Comparison of ENCODE assay signal across 8 cellular contexts in the genomic region with DNA sequence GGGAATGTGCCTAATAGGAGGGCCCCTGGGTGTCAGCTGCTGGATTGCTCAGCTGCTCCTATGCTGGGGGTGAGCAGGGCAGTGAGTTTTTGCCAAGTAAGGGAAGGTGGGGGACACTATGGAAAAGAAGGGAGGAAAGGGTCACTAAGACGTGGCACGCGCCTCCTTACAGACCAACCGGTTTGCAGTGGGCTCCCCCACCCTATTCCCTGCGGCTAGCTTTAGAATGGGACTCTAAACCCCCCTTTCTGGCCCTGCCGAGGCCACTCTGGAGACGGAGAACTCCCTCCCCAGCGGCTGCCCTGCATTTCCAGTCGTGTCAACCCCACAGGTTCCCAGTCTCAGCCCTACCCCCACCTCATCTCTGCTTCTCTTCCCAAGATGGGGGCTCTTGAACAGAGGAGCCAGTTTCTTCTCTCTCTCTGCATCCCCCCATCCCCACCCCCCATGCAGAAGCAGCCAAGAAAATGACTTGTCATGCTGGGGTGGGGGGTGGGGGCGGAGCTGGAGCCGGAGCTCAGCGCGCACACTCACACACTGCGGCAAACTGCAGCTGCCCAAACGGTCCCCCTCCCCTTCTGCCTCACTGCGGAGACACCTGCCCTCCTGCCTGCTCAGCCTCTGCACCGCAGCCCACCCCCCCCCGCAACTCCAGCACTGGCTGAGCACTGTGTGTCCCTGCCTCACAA. TPM values are rescaled to one million over a fixed set of nuclear protein-coding genes. Genes with fewer than 3 reads are reported as not detected.
DNase-seq lines count a peak whose midpoint lies in the region; ATAC-seq and TF ChIP-seq lines count a peak whose summit lies in the region.

No MANE protein-coding gene starts in this region.

- H3K4me1 Mint-ChIP-seq in chondrocyte (ENCODE audit: low read depth) = peaks cover 51% of the 10 kb centered on the region
- peaks cover 52% of the 10 kb centered on the region for H3K4me1 Mint-ChIP-seq in stimulated activated naive CD8-positive, alpha-beta T cell treated with anti-CD3 and anti-CD28 coated beads, Interleukin-15, amount 100 ng/mL, for 72 hours

- H3K4me3 Mint-ChIP-seq in chondrocyte (ENCODE audit: unreplicated experiment) = peak overlapping the region; percentile 99
- H3K4me3 Mint-ChIP-seq in stimulated activated naive CD8-positive, alpha-beta T cell treated with anti-CD3 and anti-CD28 coated beads, Interleukin-15, amount 100 ng/mL, for 72 hours = peak overlapping the region; percentile 77 to 87

- TF ChIP-seq CTCF in chondrocyte (IDR thresholded peaks at IDR 0.05) = no peak

- H3K9me3 Mint-ChIP-seq in chondrocyte (ENCODE audit: low read depth) = no peaks in the 10 kb centered on the region
- H3K9me3 Mint-ChIP-seq in stimulated activated naive CD8-positive, alpha-beta T cell treated with anti-CD3 and anti-CD28 coated beads, Interleukin-15, amount 100 ng/mL, for 72 hours = no peaks in the 10 kb centered on the region

- H3K27ac Mint-ChIP-seq in chondrocyte (ENCODE audit: unreplicated experiment) = peak overlapping the region; percentile 91
- H3K27ac Mint-ChIP-seq in stimulated activated naive CD8-positive, alpha-beta T cell treated with anti-CD3 and anti-CD28 coated beads, Interleukin-15, amount 100 ng/mL, for 72 hours = peak overlapping the region in 1 of 2 donors; percentile 59

- no peaks in the 10 kb centered on the region for H3K27me3 Mint-ChIP-seq in chondrocyte (ENCODE audit: low read depth)
- H3K27me3 Mint-ChIP-seq in stimulated activated naive CD8-positive, alpha-beta T cell treated with anti-CD3 and anti-CD28 coated beads, Interleukin-15, amount 100 ng/mL, for 72 hours = peaks cover 42% of the 10 kb centered on the region

- peaks cover 27% of the 10 kb centered on the region for H3K36me3 Mint-ChIP-seq in chondrocyte (ENCODE audit: low read depth)

- peak; percentile 52 for DNase-seq in DMS 273 (lab: John Stamatoyannopoulos, UW; ENCODE audit: unreplicated experiment)
- DNase-seq in DMS 273 treated with DMSO at 0.1 percent for 48 hours (lab: John Stamatoyannopoulos, UW) = no peak
- peak; percentile 85 for DNase-seq in NCI-H69 (lab: John Stamatoyannopoulos, UW)
- peak; percentile 81 for DNase-seq in chondrocyte (ENCODE audit: low spot score)
- peak; percentile 73 for DNase-seq in left kidney (ENCODE audit: low read depth, low spot score)
- DNase-seq in stimulated activated naive CD8-positive, alpha-beta T cell treated with anti-CD3 and anti-CD28 coated beads, Interleukin-15, amount 100 ng/mL, for 72 hours = no peak

- ATAC-seq in stimulated activated naive CD8-positive, alpha-beta T cell treated with anti-CD3 and anti-CD28 coated beads, Interleukin-15, amount 100 ng/mL, for 72 hours = peak; percentile 54
- ATAC-seq in HG03469 (IDR thresholded peaks at IDR 0.05; ENCODE audit: unreplicated experiment) = no peak
- no peak for ATAC-seq in GM19467 (IDR thresholded peaks at IDR 0.05; ENCODE audit: unreplicated experiment)

RNA-seq across cellular contexts. Expression of a gene that starts 0.8 kb away (rescaled TPM):
- 95.3 to 99.9 TPM (median 96.3 TPM) in 3 replicates for total RNA-seq in chondrocyte

RNA-seq across cellular contexts. Expression of a gene that starts 25.3 kb away (rescaled TPM):
- 44.8 to 71.1 TPM (median 45.6 TPM) in 3 replicates for total RNA-seq in chondrocyte

Comparison
In these comparisons a context has a peak if more than half of its experiments do, and no peak if none do; other contexts are left out.
1. DNase-seq: peak in DMS 273 (single experiment), NCI-H69 (single experiment), chondrocyte (single experiment) and left kidney (single experiment); none in DMS 273 treated with DMSO at 0.1 percent for 48 hours (single experiment) and stimulated activated naive CD8-positive, alpha-beta T cell treated with anti-CD3 and anti-CD28 coated beads, Interleukin-15, amount 100 ng/mL, for 72 hours (0 of 2).